22 cellular contexts compared by ENCODE assay signal in genomic region chr2:60405266-60405665, GRCh38.
"Had no signal": no experiment of that assay in that cellular context is flagged by ENCODE, and none has a peak within 500 bp of the region (broad histone marks: within the 10 kb centered on the region; RNA-seq: fewer than 3 reads in every experiment).

No MANE protein-coding gene starts in this region.

- H3K4me3 Mint-ChIP-seq: memory B cell had no signal

- H3K27ac ChIP-seq: esophagus squamous epithelium, gastroesophageal sphincter, left lung, lower lobe of right lung, pancreas, prostate gland, right lobe of liver, spleen, stomach, thoracic aorta, transverse colon had no signal

- H3K36me3 ChIP-seq: esophagus squamous epithelium, gastroesophageal sphincter, left lung, lower lobe of right lung, pancreas, prostate gland, right lobe of liver, spleen, stomach, thoracic aorta, transverse colon had no signal

- H3K4me1 ChIP-seq: gastroesophageal sphincter, left lung, lower lobe of right lung, pancreas, prostate gland, right lobe of liver, stomach, transverse colon had no signal

- H3K36me3 Mint-ChIP-seq: memory B cell had no signal

- H3K9me3 ChIP-seq: esophagus squamous epithelium, gastroesophageal sphincter, left lung, lower lobe of right lung, pancreas, prostate gland, right lobe of liver, spleen, stomach, thoracic aorta, transverse colon had no signal

- ATAC-seq: gastroesophageal sphincter, left lung, lower lobe of right lung, pancreas, right lobe of liver had no signal

- DNase-seq: dermis blood vessel endothelial cell; esophagus squamous epithelium; foreskin fibroblast; glutamatergic neuron; islet precursor cell; left lung; lower lobe of right lung; midbrain; pancreas; right lobe of liver; spleen; stimulated activated CD4-positive, alpha-beta T cell treated with anti-CD3 and anti-CD28 coated beads, Interleukin-15, amount 100 ng/mL, for 24 hours; stimulated activated CD4-positive, alpha-beta T cell treated with anti-CD3 and anti-CD28 coated beads, Interleukin-1b, Interleukin-23, amount 100 ng/mL, for 48 hours; stimulated activated CD4-positive, alpha-beta T cell treated with anti-CD3 and anti-CD28 coated beads, Interleukin-4, amount 100 ng/mL, for 24 hours; stimulated activated naive CD4-positive, alpha-beta T cell; stomach; substantia nigra; transverse colon had no signal

- H3K27me3 ChIP-seq: pancreas, right lobe of liver, stomach, transverse colon had no signal

- H3K27me3 Mint-ChIP-seq: memory B cell had no signal

- H3K9me3 Mint-ChIP-seq: memory B cell had no signal

- H3K4me3 ChIP-seq: esophagus squamous epithelium, gastroesophageal sphincter, left lung, lower lobe of right lung, pancreas, prostate gland, right lobe of liver, spleen, stomach, thoracic aorta, transverse colon had no signal
